ENCODE assay signal across 21 cellular contexts in genomic region chr3:146783446-146783845, GRCh38.
"Had no signal": no experiment of that assay in that cellular context is flagged by ENCODE, and none has a peak within 500 bp of the region (broad histone marks: within the 10 kb centered on the region; RNA-seq: fewer than 3 reads in every experiment).

No MANE protein-coding gene starts in this region.

- H3K4me1 Mint-ChIP-seq: central memory CD8-positive, alpha-beta T cell had no signal

- H3K27me3 Mint-ChIP-seq: central memory CD8-positive, alpha-beta T cell; stimulated activated naive CD8-positive, alpha-beta T cell treated with anti-CD3 and anti-CD28 coated beads, Interleukin-15, Interleukin-2, amounts not matched to agents 100 ng/mL and 50 ng/mL, for 24 hours had no signal

- H3K27me3 ChIP-seq: vagina had no signal

- H3K4me3 ChIP-seq: lower lobe of right lung, prostate gland, skin epidermis, vagina had no signal

- H3K36me3 Mint-ChIP-seq: activated naive CD4-positive, alpha-beta T cell treated with anti-CD3 and anti-CD28 coated beads, Interleukin-2, amount 50 U/mL, for 72 hours had no signal

- H3K4me1 ChIP-seq: lower lobe of right lung, prostate gland, vagina had no signal

- H3K27ac ChIP-seq: lower lobe of right lung, prostate gland, vagina had no signal

- H3K4me3 Mint-ChIP-seq: activated T-helper 1 cell treated with anti-CD3 and anti-CD28 coated beads, Interleukin-12 subunit alpha, Interleukin-12 subunit beta, Interleukin-2, Interleukin-4 antibody, amounts not matched to agents 30 ng/mL and 10 ng/mL and 1 ng/mL, durations not matched to agents 14 hours and 24 hours and 36 hours; central memory CD8-positive, alpha-beta T cell; stimulated activated naive CD8-positive, alpha-beta T cell treated with anti-CD3 and anti-CD28 coated beads, Interleukin-15, Interleukin-2, amounts not matched to agents 100 ng/mL and 50 ng/mL, for 24 hours; T-helper 1 cell treated with Interleukin-12 subunit alpha and Interleukin-12 subunit beta and Interleukin-4 antibody, amounts not matched to agents 30 μg/mL and 1 μg/mL, for 36 hours had no signal

- H3K9me3 Mint-ChIP-seq: activated naive CD4-positive, alpha-beta T cell treated with anti-CD3 and anti-CD28 coated beads, Interleukin-2, amount 50 U/mL, for 72 hours; activated T-helper 1 cell treated with anti-CD3 and anti-CD28 coated beads, Interleukin-12 subunit alpha, Interleukin-12 subunit beta, Interleukin-2, Interleukin-4 antibody, amounts not matched to agents 30 ng/mL and 10 ng/mL and 1 ng/mL, durations not matched to agents 14 hours and 24 hours and 36 hours; central memory CD8-positive, alpha-beta T cell; stimulated activated naive CD8-positive, alpha-beta T cell treated with anti-CD3 and anti-CD28 coated beads, Interleukin-15, Interleukin-2, amounts not matched to agents 100 ng/mL and 50 ng/mL, for 24 hours; T-helper 1 cell treated with Interleukin-12 subunit alpha and Interleukin-12 subunit beta and Interleukin-4 antibody, amounts not matched to agents 30 μg/mL and 1 μg/mL, for 36 hours had no signal

- H3K27ac Mint-ChIP-seq: activated naive CD4-positive, alpha-beta T cell treated with anti-CD3 and anti-CD28 coated beads, Interleukin-2, amount 50 U/mL, for 72 hours; activated T-helper 1 cell treated with anti-CD3 and anti-CD28 coated beads, Interleukin-12 subunit alpha, Interleukin-12 subunit beta, Interleukin-2, Interleukin-4 antibody, amounts not matched to agents 30 ng/mL and 10 ng/mL and 1 ng/mL, durations not matched to agents 14 hours and 24 hours and 36 hours; stimulated activated naive CD8-positive, alpha-beta T cell treated with anti-CD3 and anti-CD28 coated beads, Interleukin-15, Interleukin-2, amounts not matched to agents 100 ng/mL and 50 ng/mL, for 24 hours; T-helper 1 cell treated with Interleukin-12 subunit alpha and Interleukin-12 subunit beta and Interleukin-4 antibody, amounts not matched to agents 30 μg/mL and 1 μg/mL, for 36 hours had no signal

- DNase-seq: activated CD4-positive, alpha-beta T cell treated with anti-CD3 and anti-CD28 coated beads, Interleukin-2, amount 50 U/mL, for 4 hours; activated gamma-delta T cell treated with Interleukin-2 at 50 U/mL for 16 hours; cortex of kidney; effector CD8-positive, alpha-beta T cell; foreskin melanocyte; glutamatergic neuron; hypothalamus; islet precursor cell; left colon; lower lobe of right lung; occipital lobe; right cardiac atrium; trophoblast cell had no signal

- H3K9me3 ChIP-seq: lower lobe of right lung, prostate gland, vagina had no signal

- H3K36me3 ChIP-seq: lower lobe of right lung, prostate gland, vagina had no signal
